In genomic region chr12:47807338-47807737, GRCh38 we compare ENCODE assay signal across 10 cellular contexts. TPM values are rescaled to one million over a fixed set of nuclear protein-coding genes. Genes with fewer than 3 reads are reported as not detected.
DNase-seq lines count a peak whose midpoint lies in the region; ATAC-seq, FAIRE-seq and TF ChIP-seq lines count a peak whose summit lies in the region.
"Had no signal": no experiment of that assay in that cellular context is flagged by ENCODE, and none has a peak within 500 bp of the region (broad histone marks: within the 10 kb centered on the region; RNA-seq: fewer than 3 reads in every experiment).

No MANE protein-coding gene starts in this region.

- POLR2A ChIA-PET in endothelial cell of umbilical vein (lab: Charles Lee), result interaction anchor here (1.6 to 2.7 kb wide), 2 partner anchors 10 to 13 kb away, joined by 7 to 17 read pairs; no protein-coding TSS in a partner anchor

- DNase-seq in endothelial cell of umbilical vein (ENCODE audit: low read depth, low spot score), result no peak
- DNase-seq in RPMI8226, result no peak
- DNase-seq in iPS-NIHi11 (ENCODE audit: low spot score), result no peak

- no peak for ATAC-seq in GM21737 (IDR thresholded peaks at IDR 0.05; ENCODE audit: unreplicated experiment)
- ATAC-seq in GM21723 (IDR thresholded peaks at IDR 0.05; ENCODE audit: unreplicated experiment), result no peak
- ATAC-seq: left lobe of liver had no signal

- no peak for TF ChIP-seq CTCF in OCI-LY1 (IDR thresholded peaks at IDR 0.05; ENCODE audit: low read length)
- TF ChIP-seq CTCF in endothelial cell of umbilical vein (IDR thresholded peaks at IDR 0.05; ENCODE audit: extremely low read depth in 1 of 2, insufficient read depth in 1 of 2, low read depth in 1 of 2, low read length in 2 of 2), result no peak
- no peak for TF ChIP-seq CTCF in neutrophil (IDR thresholded peaks at IDR 0.05)

- H2AFZ ChIP-seq in OCI-LY1 (ENCODE audit: low read length), result no peak overlapping the region
- H2AFZ ChIP-seq in endothelial cell of umbilical vein (ENCODE audit: low read depth, low read length), result no peak overlapping the region

- peak overlapping the region; percentile 90 to 100 (median 99) for H3K4me2 ChIP-seq in BLaER1 treated with 17β-estradiol and CSF1 and Interleukin-3, amounts not matched to agents 10 nM and 100 nM
- H3K4me2 ChIP-seq in OCI-LY1 (ENCODE audit: low read length) (peak overlapping the region; percentile 67; the same call in 1 of the 2 replicates), endothelial cell of umbilical vein (ENCODE audit: insufficient read depth, low read length) (no peak overlapping the region)

- no peaks in the 10 kb centered on the region for H3F3A ChIP-seq in OCI-LY1 (ENCODE audit: insufficient read depth, low read length)

- no peaks in the 10 kb centered on the region for H3K9me2 ChIP-seq in OCI-LY1 (ENCODE audit: low read depth, low read length)

- CTCF ChIA-PET in endothelial cell of umbilical vein (lab: Charles Lee), result interaction anchor here (0.6 to 12.5 kb wide), 8 partner anchors 9 to 90 kb away, joined by 3 to 229 read pairs (median 4); partner anchors contain the start of gene SLC48A1

- H3K9me3 ChIP-seq in BLaER1 treated with 17β-estradiol and CSF1 and Interleukin-3, amounts not matched to agents 10 nM and 100 nM (replicated peaks in 1 of 11), result no peaks in the 10 kb centered on the region
- H3K9me3 ChIP-seq in OCI-LY1 (ENCODE audit: low read length) (no peaks in the 10 kb centered on the region), endothelial cell of umbilical vein (replicated peaks; ENCODE audit: control insufficient read depth, insufficient read depth, low read length) (no peaks in the 10 kb centered on the region), neutrophil (no peaks in the 10 kb centered on the region)

- peaks cover 100% of the 10 kb centered on the region in 10 experiments for H3K4me1 ChIP-seq in BLaER1 treated with 17β-estradiol and CSF1 and Interleukin-3, amounts not matched to agents 10 nM and 100 nM
- H3K4me1 ChIP-seq in OCI-LY1 (ENCODE audit: insufficient read depth, low read length, severe bottlenecking) (peaks cover 97% of the 10 kb centered on the region), endothelial cell of umbilical vein (ENCODE audit: control insufficient read depth, extremely low read depth, insufficient read depth, low read length) (peaks cover 91% of the 10 kb centered on the region), neutrophil (ENCODE audit: control insufficient read depth in 1 of 2, insufficient read depth in 1 of 2, low read depth in 1 of 2, low read length in 1 of 2) (peaks cover 73 to 98% of the 10 kb centered on the region in 2 experiments)

- H3K9ac ChIP-seq in BLaER1 treated with 17β-estradiol and CSF1 and Interleukin-3, amounts not matched to agents 10 nM and 100 nM, result peak overlapping the region in 10 of 11 experiments; percentile 75 to 91 (median 80); a peak in 20 of 22 replicates
- H3K9ac ChIP-seq in OCI-LY1 (ENCODE audit: low read length) (no peak overlapping the region), endothelial cell of umbilical vein (replicated peaks; ENCODE audit: extremely low read depth, insufficient read depth, low read length) (no peak overlapping the region)

- H4K20me1 ChIP-seq in BLaER1 treated with 17β-estradiol and CSF1 and Interleukin-3, amounts not matched to agents 10 nM and 100 nM, result peaks cover 0 to 98% (median 93%) of the 10 kb centered on the region in 11 experiments; a peak in 19 of 22 replicates
- H4K20me1 ChIP-seq in OCI-LY1 (ENCODE audit: insufficient read depth, low read length) (no peaks in the 10 kb centered on the region), endothelial cell of umbilical vein (replicated peaks; ENCODE audit: control insufficient read depth, extremely low read depth, insufficient read depth, low read length) (peaks cover 6% of the 10 kb centered on the region)

- no peak for TF ChIP-seq POLR2A in endothelial cell of umbilical vein (IDR thresholded peaks at IDR 0.05; ENCODE audit: low read depth, low read length)

- intact Hi-C loops in endothelial cell of umbilical vein (cut with micrococcal nuclease), result no loop called here

- no peaks in the 10 kb centered on the region for H3K27me3 ChIP-seq in BLaER1 treated with 17β-estradiol and CSF1 and Interleukin-3, amounts not matched to agents 10 nM and 100 nM
- H3K27me3 ChIP-seq in OCI-LY1 (ENCODE audit: insufficient read depth, low read length) (no peaks in the 10 kb centered on the region), endothelial cell of umbilical vein (ENCODE audit: control insufficient read depth in 2 of 2, insufficient read depth in 2 of 2, low read length in 2 of 2) (no peaks in the 10 kb centered on the region), neutrophil (no peaks in the 10 kb centered on the region)

- peak overlapping the region in 10 of 11 experiments; percentile 84 to 98 (median 96); a peak in 21 of 22 replicates for H3K27ac ChIP-seq in BLaER1 treated with 17β-estradiol and CSF1 and Interleukin-3, amounts not matched to agents 10 nM and 100 nM
- H3K27ac ChIP-seq in OCI-LY1 (ENCODE audit: low read depth, low read length, poor library complexity, severe bottlenecking), result peak overlapping the region; percentile 98
- peak overlapping the region; percentile 83 for H3K27ac ChIP-seq in endothelial cell of umbilical vein (ENCODE audit: insufficient read depth, low read depth, low read length)
- H3K27ac ChIP-seq in neutrophil, result peak overlapping the region; percentile 91
- H3K27ac ChIP-seq: SK-N-MC had no signal

- dilution Hi-C loops in endothelial cell of umbilical vein (cut with MboI; ENCODE audit: extremely low pct_ligation_motif_present, low sequenced_read_pairs), result no loop called here

- H3K36me3 ChIP-seq in BLaER1 treated with 17β-estradiol and CSF1 and Interleukin-3, amounts not matched to agents 10 nM and 100 nM, result peaks cover 0 to 45% (median 29%) of the 10 kb centered on the region in 11 experiments; a peak in 15 of 22 replicates
- H3K36me3 ChIP-seq in OCI-LY1 (ENCODE audit: insufficient read depth, low read length) (peaks cover 30% of the 10 kb centered on the region), endothelial cell of umbilical vein (ENCODE audit: control insufficient read depth in 2 of 2, extremely low read depth in 1 of 2, insufficient read depth in 2 of 2, low read length in 2 of 2) (peaks cover 10 to 11% of the 10 kb centered on the region in 2 experiments), neutrophil (peaks cover 11% of the 10 kb centered on the region)

- H3K9me1 ChIP-seq in endothelial cell of umbilical vein (replicated peaks; ENCODE audit: control insufficient read depth, extremely low read depth, insufficient read depth, low read length), result no peaks in the 10 kb centered on the region

- FAIRE-seq in endothelial cell of umbilical vein (lab: Jason Lieb, UNC), result no peak

- BruUV-seq in endothelial cell of umbilical vein (replicated peaks; lab: Mats Ljungman, UMichigan), result no TSS peak

- peaks cover 23% of the 10 kb centered on the region for H3K79me2 ChIP-seq in OCI-LY1 (ENCODE audit: insufficient read depth, low read length)
- peaks cover 100% of the 10 kb centered on the region for H3K79me2 ChIP-seq in endothelial cell of umbilical vein (ENCODE audit: control insufficient read depth, insufficient read depth, low read length)

- H3K4me3 ChIP-seq in BLaER1 treated with 17β-estradiol and CSF1 and Interleukin-3, amounts not matched to agents 10 nM and 100 nM, result peak overlapping the region in 5 of 10 experiments; percentile 33 to 57 (median 48); a peak in 6 of 20 replicates
- no peak overlapping the region for H3K4me3 ChIP-seq in OCI-LY1 (ENCODE audit: low read depth, low read length, poor library complexity, severe bottlenecking)
- no peak overlapping the region for H3K4me3 ChIP-seq in endothelial cell of umbilical vein (replicated peaks in 1 of 3; ENCODE audit: insufficient read depth in 1 of 3, low read depth in 1 of 3, low read length in 3 of 3)
- peak overlapping the region; percentile 53 to 56 for H3K4me3 ChIP-seq in neutrophil (ENCODE audit: low read depth in 1 of 2, low read length in 1 of 2)
- H3K4me3 ChIP-seq: SK-N-MC had no signal

TF ChIP-seq in endothelial cell of umbilical vein, 7 proteins besides CTCF, POLR2A, EP300 and RAD21 (continues in another document):
- TF ChIP-seq MYC (IDR thresholded peaks at IDR 0.05; ENCODE audit: low read depth, low read length) (no peak), MAX (IDR thresholded peaks at IDR 0.05; ENCODE audit: insufficient read depth, insufficient read length) (no peak), FOS (IDR thresholded peaks at IDR 0.05; ENCODE audit: borderline replicate concordance, insufficient read depth, low read length) (no peak)

RNA-seq across cellular contexts. Expression of gene HDAC7, which starts 12.4 kb away (rescaled TPM):
- total RNA-seq in endothelial cell of umbilical vein, result 249 and 252 TPM in 2 replicates
- polyA plus RNA-seq in endothelial cell of umbilical vein, result 119 and 122 TPM in 2 replicates
- 101 and 125 TPM in 2 replicates for polyA plus RNA-seq in endothelial cell of umbilical vein (2011; cell fraction: cytosol; rRNA removed)
- 462 and 531 TPM in 2 replicates for polyA plus RNA-seq in endothelial cell of umbilical vein (2011; cell fraction: nucleus; rRNA removed)
- polyA plus RNA-seq in endothelial cell of umbilical vein (2012), result 105 and 119 TPM in 2 replicates
- polyA minus RNA-seq in endothelial cell of umbilical vein, result 81.4 and 95.8 TPM in 2 replicates
- polyA minus RNA-seq in endothelial cell of umbilical vein (2011; cell fraction: cytosol; rRNA and poly(A)+ RNA removed), result 25.6 TPM
- 127 and 192 TPM in 2 replicates for polyA minus RNA-seq in endothelial cell of umbilical vein (2011; cell fraction: nucleus; rRNA and poly(A)+ RNA removed)

RNA-seq across cellular contexts. Expression of gene SLC48A1, which starts 34.3 kb away (rescaled TPM):
- 17.9 and 20.3 TPM in 2 replicates for total RNA-seq in endothelial cell of umbilical vein
- 17.3 and 19.8 TPM in 2 replicates for polyA plus RNA-seq in endothelial cell of umbilical vein
- polyA plus RNA-seq in endothelial cell of umbilical vein (2011; cell fraction: cytosol; rRNA removed), result 13.0 and 14.1 TPM in 2 replicates
- polyA plus RNA-seq in endothelial cell of umbilical vein (2011; cell fraction: nucleus; rRNA removed), result 21.7 and 24.5 TPM in 2 replicates
- polyA plus RNA-seq in endothelial cell of umbilical vein (2012), result 14.7 and 19.3 TPM in 2 replicates
- polyA minus RNA-seq in endothelial cell of umbilical vein, result 14.9 and 20.7 TPM in 2 replicates
- 18.2 TPM for polyA minus RNA-seq in endothelial cell of umbilical vein (2011; cell fraction: cytosol; rRNA and poly(A)+ RNA removed)
- polyA minus RNA-seq in endothelial cell of umbilical vein (2011; cell fraction: nucleus; rRNA and poly(A)+ RNA removed), result 7.0 and 7.5 TPM in 2 replicates

RNA-seq across cellular contexts. Expression of gene RAPGEF3, which starts 48.7 kb away (rescaled TPM):
- 53.6 and 55.1 TPM in 2 replicates for total RNA-seq in endothelial cell of umbilical vein
- 30.8 and 34.5 TPM in 2 replicates for polyA plus RNA-seq in endothelial cell of umbilical vein
- 14.4 and 18.3 TPM in 2 replicates for polyA plus RNA-seq in endothelial cell of umbilical vein (2011; cell fraction: cytosol; rRNA removed)
- polyA plus RNA-seq in endothelial cell of umbilical vein (2011; cell fraction: nucleus; rRNA removed), result 171 and 207 TPM in 2 replicates
- 29.7 and 38.7 TPM in 2 replicates for polyA plus RNA-seq in endothelial cell of umbilical vein (2012)
- 34.0 and 42.1 TPM in 2 replicates for polyA minus RNA-seq in endothelial cell of umbilical vein
- 3.3 TPM for polyA minus RNA-seq in endothelial cell of umbilical vein (2011; cell fraction: cytosol; rRNA and poly(A)+ RNA removed)
- 57.3 and 65.6 TPM in 2 replicates for polyA minus RNA-seq in endothelial cell of umbilical vein (2011; cell fraction: nucleus; rRNA and poly(A)+ RNA removed)

Comparison
In these comparisons a context has a peak if more than half of its experiments do, and no peak if none do; other contexts are left out.
1. H3K4me3 ChIP-seq: peak in neutrophil (2 of 2); none in OCI-LY1 (single experiment) and endothelial cell of umbilical vein (0 of 3).
2. H3K9ac ChIP-seq: peak in BLaER1 treated with 17β-estradiol and CSF1 and Interleukin-3, amounts not matched to agents 10 nM and 100 nM (10 of 11); none in OCI-LY1 (single experiment) and endothelial cell of umbilical vein (single experiment).
3. Peak in every context shown above with its lines, with median percentiles within 50 percentile points of each other: H3K27ac ChIP-seq.